Comparison of ENCODE assay signal across 1 cellular context in the genomic region with DNA sequence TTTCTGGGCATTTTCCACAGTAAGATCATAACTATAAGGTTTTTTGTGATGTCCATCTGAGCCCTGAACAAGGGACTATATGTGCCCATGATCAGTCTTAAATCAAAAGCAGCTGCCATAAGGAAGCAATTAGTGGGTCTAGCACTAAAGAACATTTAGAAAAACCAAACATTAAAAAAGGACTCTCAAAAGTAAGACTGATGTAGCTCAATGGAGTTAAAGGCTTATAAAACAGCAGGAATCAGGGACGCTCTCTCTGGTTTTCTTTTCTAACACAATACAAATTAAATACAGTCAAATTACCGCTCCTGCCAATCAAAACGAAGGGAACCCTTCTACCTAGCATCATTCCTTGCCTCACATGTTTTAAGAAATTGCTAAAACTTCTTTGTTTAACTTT.
TF ChIP-seq lines count a peak whose summit lies in the region.

No MANE protein-coding gene starts in this region.

TF ChIP-seq in HEK293, 187 proteins besides CTCF, POLR2A, EP300 and RAD21 (continued from another document and continues in another):
- TF ChIP-seq, protein P1, sequence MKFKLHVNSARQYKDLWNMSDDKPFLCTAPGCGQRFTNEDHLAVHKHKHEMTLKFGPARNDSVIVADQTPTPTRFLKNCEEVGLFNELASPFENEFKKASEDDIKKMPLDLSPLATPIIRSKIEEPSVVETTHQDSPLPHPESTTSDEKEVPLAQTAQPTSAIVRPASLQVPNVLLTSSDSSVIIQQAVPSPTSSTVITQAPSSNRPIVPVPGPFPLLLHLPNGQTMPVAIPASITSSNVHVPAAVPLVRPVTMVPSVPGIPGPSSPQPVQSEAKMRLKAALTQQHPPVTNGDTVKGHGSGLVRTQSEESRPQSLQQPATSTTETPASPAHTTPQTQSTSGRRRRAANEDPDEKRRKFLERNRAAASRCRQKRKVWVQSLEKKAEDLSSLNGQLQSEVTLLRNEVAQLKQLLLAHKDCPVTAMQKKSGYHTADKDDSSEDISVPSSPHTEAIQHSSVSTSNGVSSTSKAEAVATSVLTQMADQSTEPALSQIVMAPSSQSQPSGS (tag by site-specific recombination; IDR thresholded peaks at IDR 0.05; ENCODE audit: low read depth), result no peak
- TF ChIP-seq, protein P2, sequence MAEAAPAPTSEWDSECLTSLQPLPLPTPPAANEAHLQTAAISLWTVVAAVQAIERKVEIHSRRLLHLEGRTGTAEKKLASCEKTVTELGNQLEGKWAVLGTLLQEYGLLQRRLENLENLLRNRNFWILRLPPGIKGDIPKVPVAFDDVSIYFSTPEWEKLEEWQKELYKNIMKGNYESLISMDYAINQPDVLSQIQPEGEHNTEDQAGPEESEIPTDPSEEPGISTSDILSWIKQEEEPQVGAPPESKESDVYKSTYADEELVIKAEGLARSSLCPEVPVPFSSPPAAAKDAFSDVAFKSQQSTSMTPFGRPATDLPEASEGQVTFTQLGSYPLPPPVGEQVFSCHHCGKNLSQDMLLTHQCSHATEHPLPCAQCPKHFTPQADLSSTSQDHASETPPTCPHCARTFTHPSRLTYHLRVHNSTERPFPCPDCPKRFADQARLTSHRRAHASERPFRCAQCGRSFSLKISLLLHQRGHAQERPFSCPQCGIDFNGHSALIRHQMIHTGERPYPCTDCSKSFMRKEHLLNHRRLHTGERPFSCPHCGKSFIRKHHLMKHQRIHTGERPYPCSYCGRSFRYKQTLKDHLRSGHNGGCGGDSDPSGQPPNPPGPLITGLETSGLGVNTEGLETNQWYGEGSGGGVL (tag by site-specific recombination; IDR thresholded peaks at IDR 0.05), result no peak
- no peak for TF ChIP-seq ZNF544 (tag by site-specific recombination; IDR thresholded peaks at IDR 0.05)
- no peak for TF ChIP-seq ZFP37 (tag by site-specific recombination; IDR thresholded peaks at IDR 0.05)
- TF ChIP-seq ZNF169 (tag by site-specific recombination; IDR thresholded peaks at IDR 0.05), result no peak
- no peak for TF ChIP-seq KLF7 (tag by site-specific recombination; IDR thresholded peaks at IDR 0.05; ENCODE audit: borderline replicate concordance)
- no peak for TF ChIP-seq ZNF274 (IDR thresholded peaks at IDR 0.05; ENCODE audit: low read length)
- TF ChIP-seq ZNF274 (tag by site-specific recombination; IDR thresholded peaks at IDR 0.05; ENCODE audit: borderline replicate concordance), result no peak
- no peak for TF ChIP-seq ZFP3 (tag by site-specific recombination; IDR thresholded peaks at IDR 0.05; ENCODE audit: low read depth)
- TF ChIP-seq, protein P3, sequence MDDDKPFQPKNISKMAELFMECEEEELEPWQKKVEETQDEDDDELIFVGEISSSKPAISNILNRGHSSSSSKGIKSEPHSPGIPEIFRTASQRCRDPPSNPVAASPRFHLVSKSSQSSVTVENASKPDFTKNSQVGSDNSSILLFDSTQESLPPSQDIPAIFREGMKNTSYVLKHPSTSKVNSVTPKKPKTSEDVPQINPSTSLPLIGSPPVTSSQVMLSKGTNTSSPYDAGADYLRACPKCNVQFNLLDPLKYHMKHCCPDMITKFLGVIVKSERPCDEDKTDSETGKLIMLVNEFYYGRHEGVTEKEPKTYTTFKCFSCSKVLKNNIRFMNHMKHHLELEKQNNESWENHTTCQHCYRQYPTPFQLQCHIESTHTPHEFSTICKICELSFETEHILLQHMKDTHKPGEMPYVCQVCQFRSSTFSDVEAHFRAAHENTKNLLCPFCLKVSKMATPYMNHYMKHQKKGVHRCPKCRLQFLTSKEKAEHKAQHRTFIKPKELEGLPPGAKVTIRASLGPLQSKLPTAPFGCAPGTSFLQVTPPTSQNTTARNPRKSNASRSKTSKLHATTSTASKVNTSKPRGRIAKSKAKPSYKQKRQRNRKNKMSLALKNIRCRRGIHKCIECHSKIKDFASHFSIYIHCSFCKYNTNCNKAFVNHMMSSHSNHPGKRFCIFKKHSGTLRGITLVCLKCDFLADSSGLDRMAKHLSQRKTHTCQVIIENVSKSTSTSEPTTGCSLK (tag by site-specific recombination; IDR thresholded peaks at IDR 0.05), result no peak
- TF ChIP-seq SP2 (tag by site-specific recombination; IDR thresholded peaks at IDR 0.05), result no peak
- peak; percentile 98 for TF ChIP-seq ZNF610 (tag by site-specific recombination; IDR thresholded peaks at IDR 0.05; ENCODE audit: borderline replicate concordance)
- TF ChIP-seq ZNF426 (tag by site-specific recombination; IDR thresholded peaks at IDR 0.05), result no peak
- no peak for TF ChIP-seq ZNF677 (tag by site-specific recombination; IDR thresholded peaks at IDR 0.05)
- no peak for TF ChIP-seq SP3 (tag by site-specific recombination; IDR thresholded peaks at IDR 0.05)
- TF ChIP-seq, protein P4, sequence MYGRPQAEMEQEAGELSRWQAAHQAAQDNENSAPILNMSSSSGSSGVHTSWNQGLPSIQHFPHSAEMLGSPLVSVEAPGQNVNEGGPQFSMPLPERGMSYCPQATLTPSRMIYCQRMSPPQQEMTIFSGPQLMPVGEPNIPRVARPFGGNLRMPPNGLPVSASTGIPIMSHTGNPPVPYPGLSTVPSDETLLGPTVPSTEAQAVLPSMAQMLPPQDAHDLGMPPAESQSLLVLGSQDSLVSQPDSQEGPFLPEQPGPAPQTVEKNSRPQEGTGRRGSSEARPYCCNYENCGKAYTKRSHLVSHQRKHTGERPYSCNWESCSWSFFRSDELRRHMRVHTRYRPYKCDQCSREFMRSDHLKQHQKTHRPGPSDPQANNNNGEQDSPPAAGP (tag by site-specific recombination; IDR thresholded peaks at IDR 0.05), result no peak
- TF ChIP-seq ZNF585B (tag by site-specific recombination; IDR thresholded peaks at IDR 0.05), result no peak
- TF ChIP-seq ZNF214 (tag by site-specific recombination; IDR thresholded peaks at IDR 0.05; ENCODE audit: borderline replicate concordance), result no peak
- TF ChIP-seq KLF8 (tag by site-specific recombination; IDR thresholded peaks at IDR 0.05), result no peak
- TF ChIP-seq, protein P5, sequence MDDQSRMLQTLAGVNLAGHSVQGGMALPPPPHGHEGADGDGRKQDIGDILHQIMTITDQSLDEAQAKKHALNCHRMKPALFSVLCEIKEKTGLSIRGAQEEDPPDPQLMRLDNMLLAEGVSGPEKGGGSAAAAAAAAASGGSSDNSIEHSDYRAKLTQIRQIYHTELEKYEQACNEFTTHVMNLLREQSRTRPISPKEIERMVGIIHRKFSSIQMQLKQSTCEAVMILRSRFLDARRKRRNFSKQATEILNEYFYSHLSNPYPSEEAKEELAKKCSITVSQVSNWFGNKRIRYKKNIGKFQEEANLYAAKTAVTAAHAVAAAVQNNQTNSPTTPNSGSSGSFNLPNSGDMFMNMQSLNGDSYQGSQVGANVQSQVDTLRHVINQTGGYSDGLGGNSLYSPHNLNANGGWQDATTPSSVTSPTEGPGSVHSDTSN (CRISPR knock-in tag; IDR thresholded peaks at IDR 0.05), result no peak
- no peak for TF ChIP-seq ZNF292 (tag by site-specific recombination; IDR thresholded peaks at IDR 0.05; ENCODE audit: borderline replicate concordance, low read depth)
- no peak for TF ChIP-seq ZNF555 (tag by site-specific recombination; conservative IDR thresholded peaks at IDR 0.05)
- no peak for TF ChIP-seq ZNF157 (tag by site-specific recombination; IDR thresholded peaks at IDR 0.05)
- TF ChIP-seq, protein P6, sequence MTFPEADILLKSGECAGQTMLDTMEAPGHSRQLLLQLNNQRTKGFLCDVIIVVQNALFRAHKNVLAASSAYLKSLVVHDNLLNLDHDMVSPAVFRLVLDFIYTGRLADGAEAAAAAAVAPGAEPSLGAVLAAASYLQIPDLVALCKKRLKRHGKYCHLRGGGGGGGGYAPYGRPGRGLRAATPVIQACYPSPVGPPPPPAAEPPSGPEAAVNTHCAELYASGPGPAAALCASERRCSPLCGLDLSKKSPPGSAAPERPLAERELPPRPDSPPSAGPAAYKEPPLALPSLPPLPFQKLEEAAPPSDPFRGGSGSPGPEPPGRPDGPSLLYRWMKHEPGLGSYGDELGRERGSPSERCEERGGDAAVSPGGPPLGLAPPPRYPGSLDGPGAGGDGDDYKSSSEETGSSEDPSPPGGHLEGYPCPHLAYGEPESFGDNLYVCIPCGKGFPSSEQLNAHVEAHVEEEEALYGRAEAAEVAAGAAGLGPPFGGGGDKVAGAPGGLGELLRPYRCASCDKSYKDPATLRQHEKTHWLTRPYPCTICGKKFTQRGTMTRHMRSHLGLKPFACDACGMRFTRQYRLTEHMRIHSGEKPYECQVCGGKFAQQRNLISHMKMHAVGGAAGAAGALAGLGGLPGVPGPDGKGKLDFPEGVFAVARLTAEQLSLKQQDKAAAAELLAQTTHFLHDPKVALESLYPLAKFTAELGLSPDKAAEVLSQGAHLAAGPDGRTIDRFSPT (tag by site-specific recombination; IDR thresholded peaks at IDR 0.05), result no peak
- TF ChIP-seq ZBTB20 (tag by site-specific recombination; IDR thresholded peaks at IDR 0.05), result no peak
- peak; percentile 69; the same call in 1 of the 2 replicates for TF ChIP-seq OVOL3 (tag by site-specific recombination; IDR thresholded peaks at IDR 0.05)
- no peak for TF ChIP-seq ZNF530 (tag by site-specific recombination; IDR thresholded peaks at IDR 0.05; ENCODE audit: low read depth)
- TF ChIP-seq, protein P7, sequence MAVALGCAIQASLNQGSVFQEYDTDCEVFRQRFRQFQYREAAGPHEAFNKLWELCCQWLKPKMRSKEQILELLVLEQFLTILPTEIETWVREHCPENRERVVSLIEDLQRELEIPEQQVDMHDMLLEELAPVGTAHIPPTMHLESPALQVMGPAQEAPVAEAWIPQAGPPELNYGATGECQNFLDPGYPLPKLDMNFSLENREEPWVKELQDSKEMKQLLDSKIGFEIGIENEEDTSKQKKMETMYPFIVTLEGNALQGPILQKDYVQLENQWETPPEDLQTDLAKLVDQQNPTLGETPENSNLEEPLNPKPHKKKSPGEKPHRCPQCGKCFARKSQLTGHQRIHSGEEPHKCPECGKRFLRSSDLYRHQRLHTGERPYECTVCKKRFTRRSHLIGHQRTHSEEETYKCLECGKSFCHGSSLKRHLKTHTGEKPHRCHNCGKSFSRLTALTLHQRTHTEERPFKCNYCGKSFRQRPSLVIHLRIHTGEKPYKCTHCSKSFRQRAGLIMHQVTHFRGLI (tag by site-specific recombination; IDR thresholded peaks at IDR 0.05), result no peak
- peak; percentile 95 for TF ChIP-seq FEZF1 (tag by site-specific recombination; IDR thresholded peaks at IDR 0.05)
- TF ChIP-seq ZBTB21 (tag by site-specific recombination; IDR thresholded peaks at IDR 0.05), result no peak
- TF ChIP-seq IKZF3 (tag by site-specific recombination; IDR thresholded peaks at IDR 0.05), result peak; percentile 47
- no peak for TF ChIP-seq ZNF121 (tag by site-specific recombination; IDR thresholded peaks at IDR 0.05)
- TF ChIP-seq ZNF114 (tag by site-specific recombination; IDR thresholded peaks at IDR 0.05), result no peak
- TF ChIP-seq ZNF354C (tag by site-specific recombination; IDR thresholded peaks at IDR 0.05; ENCODE audit: borderline replicate concordance, low read depth), result no peak
- TF ChIP-seq ZNF366 (tag by site-specific recombination; conservative IDR thresholded peaks at IDR 0.05), result no peak
- no peak for TF ChIP-seq ZIC2 (tag by site-specific recombination; IDR thresholded peaks at IDR 0.05)
- TF ChIP-seq ZNF837 (tag by site-specific recombination; IDR thresholded peaks at IDR 0.05), result no peak
- TF ChIP-seq ZNF664 (tag by site-specific recombination; IDR thresholded peaks at IDR 0.05), result no peak
- TF ChIP-seq, protein P8, sequence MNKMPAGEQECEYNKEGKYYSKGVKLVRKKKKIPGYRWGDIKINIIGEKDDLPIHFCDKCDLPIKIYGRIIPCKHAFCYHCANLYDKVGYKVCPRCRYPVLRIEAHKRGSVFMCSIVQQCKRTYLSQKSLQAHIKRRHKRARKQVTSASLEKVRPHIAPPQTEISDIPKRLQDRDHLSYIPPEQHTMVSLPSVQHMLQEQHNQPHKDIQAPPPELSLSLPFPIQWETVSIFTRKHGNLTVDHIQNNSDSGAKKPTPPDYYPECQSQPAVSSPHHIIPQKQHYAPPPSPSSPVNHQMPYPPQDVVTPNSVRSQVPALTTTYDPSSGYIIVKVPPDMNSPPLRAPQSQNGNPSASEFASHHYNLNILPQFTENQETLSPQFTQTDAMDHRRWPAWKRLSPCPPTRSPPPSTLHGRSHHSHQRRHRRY (tag by site-specific recombination; IDR thresholded peaks at IDR 0.05), result no peak
- no peak for TF ChIP-seq ZNF792 (tag by site-specific recombination; IDR thresholded peaks at IDR 0.05)
- TF ChIP-seq, protein P9, sequence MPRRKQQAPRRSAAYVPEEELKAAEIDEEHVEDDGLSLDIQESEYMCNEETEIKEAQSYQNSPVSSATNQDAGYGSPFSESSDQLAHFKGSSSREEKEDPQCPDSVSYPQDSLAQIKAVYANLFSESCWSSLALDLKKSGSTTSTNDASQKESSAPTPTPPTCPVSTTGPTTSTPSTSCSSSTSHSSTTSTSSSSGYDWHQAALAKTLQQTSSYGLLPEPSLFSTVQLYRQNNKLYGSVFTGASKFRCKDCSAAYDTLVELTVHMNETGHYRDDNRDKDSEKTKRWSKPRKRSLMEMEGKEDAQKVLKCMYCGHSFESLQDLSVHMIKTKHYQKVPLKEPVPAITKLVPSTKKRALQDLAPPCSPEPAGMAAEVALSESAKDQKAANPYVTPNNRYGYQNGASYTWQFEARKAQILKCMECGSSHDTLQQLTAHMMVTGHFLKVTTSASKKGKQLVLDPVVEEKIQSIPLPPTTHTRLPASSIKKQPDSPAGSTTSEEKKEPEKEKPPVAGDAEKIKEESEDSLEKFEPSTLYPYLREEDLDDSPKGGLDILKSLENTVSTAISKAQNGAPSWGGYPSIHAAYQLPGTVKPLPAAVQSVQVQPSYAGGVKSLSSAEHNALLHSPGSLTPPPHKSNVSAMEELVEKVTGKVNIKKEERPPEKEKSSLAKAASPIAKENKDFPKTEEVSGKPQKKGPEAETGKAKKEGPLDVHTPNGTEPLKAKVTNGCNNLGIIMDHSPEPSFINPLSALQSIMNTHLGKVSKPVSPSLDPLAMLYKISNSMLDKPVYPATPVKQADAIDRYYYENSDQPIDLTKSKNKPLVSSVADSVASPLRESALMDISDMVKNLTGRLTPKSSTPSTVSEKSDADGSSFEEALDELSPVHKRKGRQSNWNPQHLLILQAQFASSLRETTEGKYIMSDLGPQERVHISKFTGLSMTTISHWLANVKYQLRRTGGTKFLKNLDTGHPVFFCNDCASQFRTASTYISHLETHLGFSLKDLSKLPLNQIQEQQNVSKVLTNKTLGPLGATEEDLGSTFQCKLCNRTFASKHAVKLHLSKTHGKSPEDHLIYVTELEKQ (tag by site-specific recombination; IDR thresholded peaks at IDR 0.05; ENCODE audit: borderline replicate concordance), result peak; percentile 80; the same call in 1 of the 2 replicates
- no peak for TF ChIP-seq ZSCAN23 (tag by site-specific recombination; IDR thresholded peaks at IDR 0.05)
- no peak for TF ChIP-seq ZNF654 (tag by site-specific recombination; IDR thresholded peaks at IDR 0.05; ENCODE audit: low read depth)
- TF ChIP-seq ZNF510 (tag by site-specific recombination; IDR thresholded peaks at IDR 0.05; ENCODE audit: insufficient replicate concordance), result no peak
- TF ChIP-seq ZNF600 (tag by site-specific recombination; IDR thresholded peaks at IDR 0.05), result no peak
- no peak for TF ChIP-seq SCRT1 (tag by site-specific recombination; IDR thresholded peaks at IDR 0.05; ENCODE audit: borderline replicate concordance)
